1 cellular context compared by ENCODE assay signal in the genomic region with DNA sequence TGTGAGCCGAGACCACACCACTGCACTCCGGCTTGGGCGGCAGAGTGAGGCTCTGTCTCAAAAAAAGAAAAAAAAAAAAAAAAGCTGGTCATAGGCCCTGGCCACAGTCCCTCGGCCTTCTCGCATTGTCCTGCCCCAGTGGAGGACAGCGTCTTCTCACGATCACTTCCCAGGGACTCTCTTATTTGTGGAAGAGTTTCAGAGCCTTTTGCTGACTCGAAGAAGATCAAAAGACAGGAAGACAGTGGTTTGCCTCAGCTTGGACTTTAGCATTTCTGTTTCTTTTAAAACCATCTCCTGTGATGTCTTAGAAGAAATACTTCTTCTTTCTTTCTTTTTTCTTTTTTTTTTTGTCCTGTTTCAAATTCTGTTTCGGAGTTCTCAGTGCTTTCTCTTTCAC.
TF ChIP-seq lines count a peak whose summit lies in the region.

No MANE protein-coding gene starts in this region.

TF ChIP-seq in A549, 52 proteins besides CTCF, POLR2A, EP300 and RAD21 (continued from another document):
- TF ChIP-seq, protein P1, sequence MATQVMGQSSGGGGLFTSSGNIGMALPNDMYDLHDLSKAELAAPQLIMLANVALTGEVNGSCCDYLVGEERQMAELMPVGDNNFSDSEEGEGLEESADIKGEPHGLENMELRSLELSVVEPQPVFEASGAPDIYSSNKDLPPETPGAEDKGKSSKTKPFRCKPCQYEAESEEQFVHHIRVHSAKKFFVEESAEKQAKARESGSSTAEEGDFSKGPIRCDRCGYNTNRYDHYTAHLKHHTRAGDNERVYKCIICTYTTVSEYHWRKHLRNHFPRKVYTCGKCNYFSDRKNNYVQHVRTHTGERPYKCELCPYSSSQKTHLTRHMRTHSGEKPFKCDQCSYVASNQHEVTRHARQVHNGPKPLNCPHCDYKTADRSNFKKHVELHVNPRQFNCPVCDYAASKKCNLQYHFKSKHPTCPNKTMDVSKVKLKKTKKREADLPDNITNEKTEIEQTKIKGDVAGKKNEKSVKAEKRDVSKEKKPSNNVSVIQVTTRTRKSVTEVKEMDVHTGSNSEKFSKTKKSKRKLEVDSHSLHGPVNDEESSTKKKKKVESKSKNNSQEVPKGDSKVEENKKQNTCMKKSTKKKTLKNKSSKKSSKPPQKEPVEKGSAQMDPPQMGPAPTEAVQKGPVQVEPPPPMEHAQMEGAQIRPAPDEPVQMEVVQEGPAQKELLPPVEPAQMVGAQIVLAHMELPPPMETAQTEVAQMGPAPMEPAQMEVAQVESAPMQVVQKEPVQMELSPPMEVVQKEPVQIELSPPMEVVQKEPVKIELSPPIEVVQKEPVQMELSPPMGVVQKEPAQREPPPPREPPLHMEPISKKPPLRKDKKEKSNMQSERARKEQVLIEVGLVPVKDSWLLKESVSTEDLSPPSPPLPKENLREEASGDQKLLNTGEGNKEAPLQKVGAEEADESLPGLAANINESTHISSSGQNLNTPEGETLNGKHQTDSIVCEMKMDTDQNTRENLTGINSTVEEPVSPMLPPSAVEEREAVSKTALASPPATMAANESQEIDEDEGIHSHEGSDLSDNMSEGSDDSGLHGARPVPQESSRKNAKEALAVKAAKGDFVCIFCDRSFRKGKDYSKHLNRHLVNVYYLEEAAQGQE (IDR thresholded peaks at IDR 0.05) = no peak
- TF ChIP-seq BHLHE40 (IDR thresholded peaks at IDR 0.05; ENCODE audit: low read depth, low read length) = no peak
- no peak for TF ChIP-seq EHF (CRISPR knock-in tag; IDR thresholded peaks at IDR 0.05)
- no peak for TF ChIP-seq CBX8 (IDR thresholded peaks at IDR 0.05)
- TF ChIP-seq CHD4 (IDR thresholded peaks at IDR 0.05; ENCODE audit: borderline replicate concordance) = no peak
- TF ChIP-seq FOXS1 (CRISPR knock-in tag; IDR thresholded peaks at IDR 0.05) = no peak
- no peak for TF ChIP-seq JUN (IDR thresholded peaks at IDR 0.05)
- TF ChIP-seq, protein P2, sequence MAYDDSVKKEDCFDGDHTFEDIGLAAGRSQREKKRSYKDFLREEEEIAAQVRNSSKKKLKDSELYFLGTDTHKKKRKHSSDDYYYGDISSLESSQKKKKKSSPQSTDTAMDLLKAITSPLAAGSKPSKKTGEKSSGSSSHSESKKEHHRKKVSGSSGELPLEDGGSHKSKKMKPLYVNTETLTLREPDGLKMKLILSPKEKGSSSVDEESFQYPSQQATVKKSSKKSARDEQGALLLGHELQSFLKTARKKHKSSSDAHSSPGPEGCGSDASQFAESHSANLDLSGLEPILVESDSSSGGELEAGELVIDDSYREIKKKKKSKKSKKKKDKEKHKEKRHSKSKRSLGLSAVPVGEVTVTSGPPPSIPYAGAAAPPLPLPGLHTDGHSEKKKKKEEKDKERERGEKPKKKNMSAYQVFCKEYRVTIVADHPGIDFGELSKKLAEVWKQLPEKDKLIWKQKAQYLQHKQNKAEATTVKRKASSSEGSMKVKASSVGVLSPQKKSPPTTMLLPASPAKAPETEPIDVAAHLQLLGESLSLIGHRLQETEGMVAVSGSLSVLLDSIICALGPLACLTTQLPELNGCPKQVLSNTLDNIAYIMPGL (CRISPR knock-in tag; IDR thresholded peaks at IDR 0.05; ENCODE audit: borderline replicate concordance) = no peak
- no peak for TF ChIP-seq HOXB13 (CRISPR knock-in tag; IDR thresholded peaks at IDR 0.05; ENCODE audit: low read depth)
- TF ChIP-seq, protein P3, sequence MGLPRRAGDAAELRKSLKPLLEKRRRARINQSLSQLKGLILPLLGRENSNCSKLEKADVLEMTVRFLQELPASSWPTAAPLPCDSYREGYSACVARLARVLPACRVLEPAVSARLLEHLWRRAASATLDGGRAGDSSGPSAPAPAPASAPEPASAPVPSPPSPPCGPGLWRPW (IDR thresholded peaks at IDR 0.05) = no peak
